ENCODE assay signal across 15 cellular contexts in genomic region chr9:93808115-93809029, GRCh38.
"Had no signal": no experiment of that assay in that cellular context is flagged by ENCODE, and none has a peak within 500 bp of the region (broad histone marks: within the 10 kb centered on the region; RNA-seq: fewer than 3 reads in every experiment).

No MANE protein-coding gene starts in this region.

- H3K27ac Mint-ChIP-seq: activated naive CD8-positive, alpha-beta T cell treated with anti-CD3 and anti-CD28 coated beads, Interleukin-2, amount 10 ng/mL, durations not matched to agents 7 days and 5 days; T-helper 2 cell treated with Interferon-gamma antibody and Interleukin-4, amounts not matched to agents 5 μg/mL and 100 μg/mL, for 36 hours had no signal

- H3K27me3 ChIP-seq: pancreas, testis had no signal

- H3K4me3 Mint-ChIP-seq: activated naive CD8-positive, alpha-beta T cell treated with anti-CD3 and anti-CD28 coated beads, Interleukin-2, amount 10 ng/mL, durations not matched to agents 7 days and 5 days; activated T-cell treated with anti-CD3 and anti-CD28 coated beads, Interleukin-2, amount 50 U/mL, for 4 hours; nephron progenitor cell; T-helper 2 cell treated with Interferon-gamma antibody and Interleukin-4, amounts not matched to agents 5 μg/mL and 100 μg/mL, for 36 hours had no signal

- FAIRE-seq: pancreas had no signal

- H3K36me3 Mint-ChIP-seq: activated naive CD8-positive, alpha-beta T cell treated with anti-CD3 and anti-CD28 coated beads, Interleukin-2, amount 10 ng/mL, durations not matched to agents 7 days and 5 days had no signal

- H3K4me1 Mint-ChIP-seq: activated naive CD8-positive, alpha-beta T cell treated with anti-CD3 and anti-CD28 coated beads, Interleukin-2, amount 10 ng/mL, durations not matched to agents 7 days and 5 days had no signal

- H3K9me3 Mint-ChIP-seq: T-helper 2 cell treated with Interferon-gamma antibody and Interleukin-4, amounts not matched to agents 5 μg/mL and 100 μg/mL, for 36 hours had no signal

- H3K4me3 ChIP-seq: pancreas, stomach, testis had no signal

- H3K4me1 ChIP-seq: pancreas, stomach, testis had no signal

- H3K36me3 ChIP-seq: pancreas, stomach had no signal

- H3K27me3 Mint-ChIP-seq: activated naive CD8-positive, alpha-beta T cell treated with anti-CD3 and anti-CD28 coated beads, Interleukin-2, amount 10 ng/mL, durations not matched to agents 7 days and 5 days had no signal

- H3K27ac ChIP-seq: pancreas, stomach, testis had no signal

- H3K9me3 ChIP-seq: pancreas, testis had no signal

- DNase-seq: activated CD4-positive, alpha-beta T cell treated with anti-CD3 and anti-CD28 coated beads, Interleukin-2, amount 50 U/mL, for 4 hours; activated CD4-positive, CD25-positive, alpha-beta regulatory T cell; activated gamma-delta T cell treated with Interleukin-2 at 50 U/mL for 16 hours; activated naive CD8-positive, alpha-beta T cell treated with anti-CD3 and anti-CD28 coated beads, Interleukin-2, amount 10 ng/mL, durations not matched to agents 7 days and 5 days; activated T-cell treated with anti-CD3 and anti-CD28 coated beads, Interleukin-2, amount 50 U/mL, for 4 hours; anterior cingulate cortex; cortex of kidney; effector CD8-positive, alpha-beta T cell; foreskin melanocyte; stomach; testis had no signal

- ATAC-seq: activated T-cell treated with anti-CD3 and anti-CD28 coated beads, Interleukin-2, amount 50 U/mL, for 4 hours; pancreas; sciatic nerve had no signal
